Comparison of ENCODE assay signal across 1 cellular context in genomic region chr9:5429873-5430564, GRCh38.
TF ChIP-seq lines count a peak whose summit lies in the region.

No MANE protein-coding gene starts in this region.

TF ChIP-seq in endothelial cell of umbilical vein, 7 proteins besides CTCF, POLR2A, EP300 and RAD21:
- TF ChIP-seq MAX (IDR thresholded peaks at IDR 0.05; ENCODE audit: insufficient read depth, insufficient read length) (no peak), EZH2 (IDR thresholded peaks at IDR 0.05; ENCODE audit: borderline replicate concordance, low read depth, low read length, severe bottlenecking) (no peak), JUN (IDR thresholded peaks at IDR 0.05; ENCODE audit: borderline replicate concordance, insufficient read depth, insufficient read length, low read depth) (no peak), GATA2 (IDR thresholded peaks at IDR 0.05; ENCODE audit: insufficient read depth, insufficient read length, low read depth, low read length) (no peak), MYC (IDR thresholded peaks at IDR 0.05; ENCODE audit: low read depth, low read length) (no peak), POLR2AphosphoS5 (IDR thresholded peaks at IDR 0.05; ENCODE audit: insufficient read depth, low read depth, low read length) (no peak), FOS (IDR thresholded peaks at IDR 0.05; ENCODE audit: borderline replicate concordance, insufficient read depth, low read length) (no peak)
